9 cellular contexts compared by ENCODE assay signal in genomic region chr16:88737298-88738166, GRCh38. TPM values are rescaled to one million over a fixed set of nuclear protein-coding genes. Genes with fewer than 3 reads are reported as not detected.
DNase-seq lines count a peak whose midpoint lies in the region; ATAC-seq and TF ChIP-seq lines count a peak whose summit lies in the region.
"Had no signal": no experiment of that assay in that cellular context is flagged by ENCODE, and none has a peak within 500 bp of the region (broad histone marks: within the 10 kb centered on the region; RNA-seq: fewer than 3 reads in every experiment).

No MANE protein-coding gene starts in this region.

- CTCF ChIA-PET in HEK293 (lab: Yijun Ruan, JAX) (interaction anchor here (0.5 to 3.3 kb wide), 37 partner anchors 9 to 438 kb away, joined by 3 to 58 read pairs (median 5); partner anchors contain the start of genes CTU2, GALNS, MVD and RNF166), PC-3 (lab: Charles Lee) (interaction anchor here (0.5 to 1.1 kb wide), 16 partner anchors 18 to 434 kb away, joined by 3 to 21 read pairs (median 4); partner anchors contain the start of genes CDH15, GALNS, PIEZO1 and TRAPPC2L)

- intact Hi-C loops in PC-3 (cut with micrococcal nuclease): loop anchor here (2.0 kb wide), 1 partner anchor 47 kb away; the partner anchor contains the start of gene PIEZO1
- intact Hi-C loops in testis (cut with DNase I; ENCODE audit: low total_unique reads): loop anchor here (10.0 kb wide), 1 partner anchor 427 kb away; no protein-coding TSS in a partner anchor

- POLR2A ChIA-PET in HEK293 (lab: Yijun Ruan, JAX) (interaction anchor here (0.5 to 1.5 kb wide), 12 partner anchors 21 to 480 kb away, joined by 3 to 19 read pairs (median 3); partner anchors contain the start of genes APRT, CDT1, PIEZO1 and ZNF778), PC-3 (lab: Charles Lee; ENCODE audit: unreplicated experiment) (interaction anchor here (0.6 to 1.0 kb wide), 2 partner anchors 47 to 294 kb away, joined by 4 read pairs; partner anchors contain the start of gene PIEZO1)

- H4K20me1 ChIP-seq in DOHH2 (ENCODE audit: control insufficient read depth, insufficient read depth, low read depth, low read length) (peaks cover 5% of the 10 kb centered on the region; the same call in 1 of the 2 replicates), PC-3 (ENCODE audit: low read length) (no peaks in the 10 kb centered on the region), fibroblast of lung (ENCODE audit: control insufficient read depth, extremely low read depth, insufficient read depth, low read length) (no peaks in the 10 kb centered on the region)

- H3K79me2 ChIP-seq in DOHH2 (ENCODE audit: control insufficient read depth, low read length) (peaks cover 4% of the 10 kb centered on the region; the same call in 1 of the 2 replicates), PC-3 (ENCODE audit: low read length) (no peaks in the 10 kb centered on the region), fibroblast of lung (ENCODE audit: control insufficient read depth, insufficient read depth, low read length) (peaks cover 6% of the 10 kb centered on the region)

- no peak overlapping the region for H3K4me3 Mint-ChIP-seq in activated T-cell treated with anti-CD3 and anti-CD28 coated beads, Interleukin-2, amount 50 U/mL, for 4 hours

- 49 to 77% methylated on average over 13 to 50 of the region's 54 CpGs for WGBS in testis, 2 donors

- H3F3A ChIP-seq in DOHH2 (ENCODE audit: control insufficient read depth, insufficient read depth): no peaks in the 10 kb centered on the region
- no peaks in the 10 kb centered on the region for H3F3A ChIP-seq in PC-3 (ENCODE audit: low read length, unreplicated experiment)

- peak; percentile 68 for DNase-seq in PC-3
- peak; percentile 78 for DNase-seq in activated T-cell treated with anti-CD3 and anti-CD28 coated beads, Interleukin-2, amount 50 U/mL, for 4 hours
- peak; percentile 57 to 79 for DNase-seq in fibroblast of lung (ENCODE audit: low read depth in 2 of 2)
- DNase-seq in nucleus accumbens (lab: John Stamatoyannopoulos, UW): peak in 40 of 56 donors; percentile 4 to 68 (median 28)
- DNase-seq in testis: peak; percentile 85

- BruUV-seq in PC-3 (replicated peaks; lab: Mats Ljungman, UMichigan): no TSS peak

- H3K36me3 Mint-ChIP-seq in activated T-cell treated with anti-CD3 and anti-CD28 coated beads, Interleukin-2, amount 50 U/mL, for 4 hours (ENCODE audit: insufficient read depth): peaks cover 10% of the 10 kb centered on the region

- TF ChIP-seq CTCF in DOHH2 (IDR thresholded peaks at IDR 0.05; ENCODE audit: low read depth, low read length, poor library complexity, severe bottlenecking) (peak; percentile 97), HEK293 (tag by site-specific recombination; IDR thresholded peaks at IDR 0.05) (peak; percentile 99), PC-3 (conservative IDR thresholded peaks at IDR 0.05; ENCODE audit: low read depth, low read length) (peak; percentile 88), fibroblast of lung (conservative IDR thresholded peaks at IDR 0.05 in 1 of 2, IDR thresholded peaks at IDR 0.05 in 1 of 2; ENCODE audit: low read depth in 1 of 2, low read length in 2 of 2) (peak; percentile 79), testis (IDR thresholded peaks at IDR 0.05) (peak; percentile 98 to 99 (median 99))

- no peaks in the 10 kb centered on the region for H3K4me1 Mint-ChIP-seq in activated T-cell treated with anti-CD3 and anti-CD28 coated beads, Interleukin-2, amount 50 U/mL, for 4 hours (ENCODE audit: low read depth)

- H2AFZ ChIP-seq in PC-3 (ENCODE audit: low read length) (no peak overlapping the region), fibroblast of lung (ENCODE audit: low read length) (no peak overlapping the region)

- H3K9me3 Mint-ChIP-seq in activated T-cell treated with anti-CD3 and anti-CD28 coated beads, Interleukin-2, amount 50 U/mL, for 4 hours: no peaks in the 10 kb centered on the region

- ATAC-seq in PC-3 (peak; percentile 86), HG03354 (IDR thresholded peaks at IDR 0.05; ENCODE audit: poor library complexity, severe bottlenecking, unreplicated experiment) (no peak)
- peak; percentile 81 to 93 for ATAC-seq in activated T-cell treated with anti-CD3 and anti-CD28 coated beads, Interleukin-2, amount 50 U/mL, for 4 hours

- H3K9me2 ChIP-seq in DOHH2 (replicated peaks; ENCODE audit: control insufficient read depth, low read length) (no peaks in the 10 kb centered on the region), PC-3 (replicated peaks; ENCODE audit: low read length) (no peaks in the 10 kb centered on the region)

- peaks cover 82% of the 10 kb centered on the region for H3K36me3 ChIP-seq in DOHH2 (ENCODE audit: control insufficient read depth, low read length)
- peaks cover 0 to 58% of the 10 kb centered on the region in 2 experiments; a peak in 1 of 3 replicates for H3K36me3 ChIP-seq in HEK293 (ENCODE audit: control insufficient read depth in 2 of 2, insufficient read depth in 1 of 2, low read length in 2 of 2)
- peaks cover 4% of the 10 kb centered on the region for H3K36me3 ChIP-seq in PC-3 (ENCODE audit: low read depth, low read length)
- peaks cover 62% of the 10 kb centered on the region for H3K36me3 ChIP-seq in fibroblast of lung (ENCODE audit: control insufficient read depth, insufficient read depth, low read length)
- no peaks in the 10 kb centered on the region for H3K36me3 ChIP-seq in testis (ENCODE audit: low read depth, missing control alignments)

- H3K27me3 ChIP-seq in DOHH2 (ENCODE audit: control insufficient read depth, low read length): no peaks in the 10 kb centered on the region
- H3K27me3 ChIP-seq in PC-3 (ENCODE audit: low read length): no peaks in the 10 kb centered on the region
- H3K27me3 ChIP-seq in fibroblast of lung (ENCODE audit: control insufficient read depth, insufficient read depth, low read length): no peaks in the 10 kb centered on the region
- no peaks in the 10 kb centered on the region for H3K27me3 ChIP-seq in testis

- H3K4me3 ChIP-seq in DOHH2 (ENCODE audit: low read length): no peak overlapping the region
- no peak overlapping the region for H3K4me3 ChIP-seq in HEK293 (ENCODE audit: low read depth, low read length)
- no peak overlapping the region for H3K4me3 ChIP-seq in PC-3 (ENCODE audit: low read length)
- no peak overlapping the region for H3K4me3 ChIP-seq in fibroblast of lung (replicated peaks in 1 of 4; ENCODE audit: control extremely low read depth in 1 of 4, insufficient read depth in 1 of 4, low read depth in 3 of 4, low read length in 4 of 4)
- H3K4me3 ChIP-seq in testis: no peak overlapping the region

- H3K27ac ChIP-seq in DOHH2 (ENCODE audit: low read depth, low read length) (no peak overlapping the region), HEK293 (ENCODE audit: extremely low read depth, low read depth, low read length) (no peak overlapping the region; the same call in 1 of the 2 replicates), PC-3 (ENCODE audit: low read length) (no peak overlapping the region), fibroblast of lung (ENCODE audit: insufficient read depth, low read length) (no peak overlapping the region), testis (no peak overlapping the region)
- H3K27ac ChIP-seq: epithelial cell of prostate had no signal

- H3K9ac ChIP-seq in PC-3 (ENCODE audit: low read length): no peak overlapping the region
- no peak overlapping the region for H3K9ac ChIP-seq in fibroblast of lung (ENCODE audit: insufficient read depth, low read length)

- no peaks in the 10 kb centered on the region for H3K27me3 Mint-ChIP-seq in activated T-cell treated with anti-CD3 and anti-CD28 coated beads, Interleukin-2, amount 50 U/mL, for 4 hours (ENCODE audit: low read depth)

- no peak for TF ChIP-seq POLR2A in testis (IDR thresholded peaks at IDR 0.05)

- peak overlapping the region; percentile 13; the same call in 1 of the 2 replicates for H3K4me2 ChIP-seq in DOHH2 (ENCODE audit: low read length)
- no peak overlapping the region for H3K4me2 ChIP-seq in PC-3 (ENCODE audit: low read length)
- no peak overlapping the region for H3K4me2 ChIP-seq in fibroblast of lung (ENCODE audit: extremely low read depth, insufficient read depth, low read length)

- no peaks in the 10 kb centered on the region for H3K9me3 ChIP-seq in DOHH2 (ENCODE audit: control insufficient read depth, insufficient read depth, low read length)
- no peaks in the 10 kb centered on the region for H3K9me3 ChIP-seq in HEK293 (ENCODE audit: control insufficient read depth, insufficient read depth, low read depth, low read length)
- no peaks in the 10 kb centered on the region for H3K9me3 ChIP-seq in PC-3 (ENCODE audit: low read length)
- no peaks in the 10 kb centered on the region for H3K9me3 ChIP-seq in fibroblast of lung (ENCODE audit: control insufficient read depth, insufficient read depth, low read depth, low read length)
- no peaks in the 10 kb centered on the region for H3K9me3 ChIP-seq in testis

- H3K4me1 ChIP-seq in DOHH2 (ENCODE audit: control insufficient read depth, low read length) (peaks cover 24% of the 10 kb centered on the region), HEK293 (ENCODE audit: control insufficient read depth, insufficient read depth, low read length) (no peaks in the 10 kb centered on the region; the same call in 1 of the 2 replicates), PC-3 (ENCODE audit: insufficient read depth, low read length) (no peaks in the 10 kb centered on the region), fibroblast of lung (ENCODE audit: control insufficient read depth, extremely low read depth, insufficient read depth, low read length) (no peaks in the 10 kb centered on the region), testis (no peaks in the 10 kb centered on the region)

RNA-seq across cellular contexts. Expression of gene CTU2, which starts 31.2 kb away (rescaled TPM):
- total RNA-seq in PC-3 (2014; rRNA removed): 30.3 and 39.4 TPM in 2 replicates
- total RNA-seq in activated T-cell treated with anti-CD3 and anti-CD28 coated beads, Interleukin-2, amount 50 U/mL, for 4 hours: 100 to 1,000 TPM in 2 of 3 donors, 10 to 100 TPM in 1; 96.8 to 129 (median 116) TPM
- total RNA-seq in fibroblast of lung: 11.9 and 13.4 TPM in 2 replicates
- 7.6 and 8.1 TPM in 2 replicates for polyA plus RNA-seq in fibroblast of lung
- 17.9 and 24.7 TPM in 2 replicates for polyA plus RNA-seq in fibroblast of lung (2012)
- polyA minus RNA-seq in fibroblast of lung (ENCODE audit: low replicate concordance): 9.5 and 19.2 TPM in 2 replicates
- 10 to 100 TPM; 24.8 to 25.4 TPM for total RNA-seq in testis
- polyA plus RNA-seq in testis (ENCODE audit: insufficient read depth, low read depth, low replicate concordance): 19.8 TPM

RNA-seq across cellular contexts. Expression of gene RNF166, which starts 31.3 kb away (rescaled TPM):
- total RNA-seq in PC-3 (2014; rRNA removed): 25.2 and 28.8 TPM in 2 replicates
- 10 to 100 TPM; 28.0 to 45.7 (median 30.6) TPM for total RNA-seq in activated T-cell treated with anti-CD3 and anti-CD28 coated beads, Interleukin-2, amount 50 U/mL, for 4 hours
- total RNA-seq in fibroblast of lung: 9.7 and 13.6 TPM in 2 replicates
- polyA plus RNA-seq in fibroblast of lung: 6.6 and 8.2 TPM in 2 replicates
- polyA plus RNA-seq in fibroblast of lung (2012): 7.5 and 12.3 TPM in 2 replicates
- polyA minus RNA-seq in fibroblast of lung (ENCODE audit: low replicate concordance): 7.3 and 8.0 TPM in 2 replicates
- 10 to 100 TPM; 37.4 to 41.3 TPM for total RNA-seq in testis
- polyA plus RNA-seq in testis (ENCODE audit: insufficient read depth, low read depth, low replicate concordance): 18.3 TPM

RNA-seq across cellular contexts. Expression of gene PIEZO1, which starts 47.5 kb away (rescaled TPM):
- total RNA-seq in PC-3 (2014; rRNA removed) (180 and 251 TPM in 2 replicates), fibroblast of lung (135 and 313 TPM in 2 replicates), testis (10 to 100 TPM; 40.7 to 44.5 TPM)
- total RNA-seq in activated T-cell treated with anti-CD3 and anti-CD28 coated beads, Interleukin-2, amount 50 U/mL, for 4 hours: 100 to 1,000 TPM; 116 to 171 (median 139) TPM
- polyA plus RNA-seq in fibroblast of lung (94.5 and 126 TPM in 2 replicates), testis (ENCODE audit: insufficient read depth, low read depth, low replicate concordance) (24.2 TPM)
- polyA plus RNA-seq in fibroblast of lung (2012): 184 and 260 TPM in 2 replicates
- 1,099 and 1,312 TPM in 2 replicates for polyA minus RNA-seq in fibroblast of lung (ENCODE audit: low replicate concordance)

RNA-seq across cellular contexts. Expression of gene SNAI3, which starts 51.2 kb away (rescaled TPM):
- total RNA-seq in PC-3 (2014; rRNA removed): 0.22 and 0.46 TPM in 2 replicates
- 1 to 10 TPM in 2 of 3 donors, under 1 TPM in 1; 0.90 to 1.3 (median 1.2) TPM for total RNA-seq in activated T-cell treated with anti-CD3 and anti-CD28 coated beads, Interleukin-2, amount 50 U/mL, for 4 hours
- under 0.01 and 0.17 TPM in 2 replicates for total RNA-seq in fibroblast of lung
- 0.03 TPM in 1 of 2 replicates, not detected in the other for polyA plus RNA-seq in fibroblast of lung
- polyA plus RNA-seq in fibroblast of lung (2012): 0.55 and 0.83 TPM in 2 replicates
- polyA minus RNA-seq in fibroblast of lung (ENCODE audit: low replicate concordance): not detected in 2 replicates
- total RNA-seq in testis: 1 to 10 TPM; 2.5 to 3.0 TPM
- polyA plus RNA-seq in testis (ENCODE audit: insufficient read depth, low read depth, low replicate concordance): 1.3 TPM

Comparison
In these comparisons a context has a peak if more than half of its experiments do, and no peak if none do; other contexts are left out.
1. DNase-seq: peak in every context shown above with its lines; median percentile 85 in testis; 78 in activated T-cell treated with anti-CD3 and anti-CD28 coated beads, Interleukin-2, amount 50 U/mL, for 4 hours; 68 in PC-3; 68 in fibroblast of lung; 28 in nucleus accumbens.